In the genomic region with DNA sequence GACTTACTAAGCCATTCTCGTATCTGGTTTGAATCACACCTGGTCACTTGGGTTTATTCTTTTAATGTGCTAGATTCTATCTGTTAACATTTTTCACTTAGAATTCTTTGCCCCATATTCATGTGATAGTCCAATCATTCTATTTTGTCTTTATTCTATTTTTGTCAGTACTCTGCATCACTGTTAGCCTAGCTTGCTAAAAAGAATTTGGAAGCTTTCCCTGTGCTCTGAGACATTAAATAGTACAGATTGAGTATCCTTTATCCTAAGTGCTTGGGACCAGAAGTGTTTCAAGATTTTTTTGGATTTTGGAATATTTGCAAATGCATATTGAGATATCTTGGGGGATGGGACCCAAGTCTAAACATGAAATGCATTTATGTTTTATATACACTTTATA, we compare ENCODE assay signal across 18 cellular contexts. TPM values are rescaled to one million over a fixed set of nuclear protein-coding genes. Genes with fewer than 3 reads are reported as not detected.
DNase-seq lines count a peak whose midpoint lies in the region; ATAC-seq and TF ChIP-seq lines count a peak whose summit lies in the region.
"Had no signal": no experiment of that assay in that cellular context is flagged by ENCODE, and none has a peak within 500 bp of the region (broad histone marks: within the 10 kb centered on the region; RNA-seq: fewer than 3 reads in every experiment).

No MANE protein-coding gene starts in this region.

- H3F3A ChIP-seq in SK-N-SH (replicated peaks; ENCODE audit: insufficient read depth), result peaks cover 43% of the 10 kb centered on the region

- no peak for TF ChIP-seq RAD21 in SK-N-SH (IDR thresholded peaks at IDR 0.05; ENCODE audit: low read length)

- H2AFZ ChIP-seq in SK-N-SH (ENCODE audit: low read depth), result no peak overlapping the region
- H2AFZ ChIP-seq: PC-9 had no signal

- WGBS in SK-N-SH (ENCODE audit: low lambda C conversion rate), result 94% methylated on average over 1 of the region's 1 CpG

- H3K4me2 ChIP-seq in SK-N-SH, result no peak overlapping the region
- H3K4me2 ChIP-seq: PC-9 had no signal

- peaks cover 95% of the 10 kb centered on the region for H3K79me2 ChIP-seq in SK-N-SH (ENCODE audit: insufficient read depth)

- H3K27me3 ChIP-seq in SK-N-SH (ENCODE audit: insufficient read depth) (no peaks in the 10 kb centered on the region), left ventricle myocardium inferior (ENCODE audit: low read depth) (no peaks in the 10 kb centered on the region)
- H3K27me3 ChIP-seq: SJCRH30 had no signal

- H3K9me3 ChIP-seq in SK-N-SH (no peaks in the 10 kb centered on the region), left ventricle myocardium inferior (replicated peaks) (no peaks in the 10 kb centered on the region)

- POLR2A ChIA-PET in SK-N-SH (lab: Yijun Ruan, JAX), result no interaction called here

- no peak overlapping the region for H3K9ac ChIP-seq in SK-N-SH

- no peaks in the 10 kb centered on the region for H3K9me2 ChIP-seq in SK-N-SH

- CTCF ChIA-PET in SK-N-SH (lab: Yijun Ruan, JAX), result interaction anchor here (0.7 kb wide), 1 partner anchor 11 kb away, joined by 3 read pairs; no protein-coding TSS in a partner anchor

- intact Hi-C loops in left ventricle myocardium inferior (cut with micrococcal nuclease), result no loop called here

- DNase-seq in SK-N-SH (no peak), cerebellar cortex (ENCODE audit: low spot score) (peak; percentile 17), left ventricle myocardium inferior (no peak), superior temporal gyrus (ENCODE audit: extremely low spot score) (peak; percentile 79), NCI-H2081 (lab: John Stamatoyannopoulos, UW) (no peak)
- DNase-seq: DMS79 treated with DMSO at 0.1 percent for 48 hours, GDM1, HCEC 1CT, NCI-H1694 treated with DMSO at 0.1 percent for 48 hours, NCI-H2107, NCI-H526, PC-9, SJCRH30 had no signal

- TF ChIP-seq CTCF in SK-N-SH (IDR thresholded peaks at IDR 0.05), result no peak
- TF ChIP-seq CTCF in left ventricle myocardium inferior (IDR thresholded peaks at IDR 0.05; ENCODE audit: borderline replicate concordance), result no peak

- H3K4me1 ChIP-seq in SK-N-SH (ENCODE audit: control insufficient read depth in 1 of 2, insufficient read depth in 2 of 2, low read depth in 1 of 2, low read length in 1 of 2) (peaks cover 0 to 13% of the 10 kb centered on the region in 2 experiments; a peak in 2 of 4 replicates), left ventricle myocardium inferior (peaks cover 80% of the 10 kb centered on the region)

- H3K4me3 ChIP-seq in SK-N-SH (ENCODE audit: low read depth in 2 of 2, low read length in 1 of 2) (no peak overlapping the region), left ventricle myocardium inferior (no peak overlapping the region)
- H3K4me3 ChIP-seq: PC-9, SJCRH30 had no signal

- peaks cover 0 to 31% of the 10 kb centered on the region in 2 experiments for H3K36me3 ChIP-seq in SK-N-SH (replicated peaks in 1 of 2; ENCODE audit: control insufficient read depth in 1 of 2, insufficient read depth in 2 of 2, low read length in 1 of 2)
- no peaks in the 10 kb centered on the region for H3K36me3 ChIP-seq in left ventricle myocardium inferior

- ATAC-seq in SK-N-SH treated with all-trans-retinoic acid at 6 μM for 48 hours (peak; percentile 57), GM19463 (IDR thresholded peaks at IDR 0.05; ENCODE audit: unreplicated experiment) (no peak), GM21423 (IDR thresholded peaks at IDR 0.05; ENCODE audit: unreplicated experiment) (no peak)

- H3K27ac ChIP-seq in SK-N-SH (ENCODE audit: low read depth in 2 of 2, low read length in 1 of 2) (no peak overlapping the region; a peak in 1 of 4 replicates), left ventricle myocardium inferior (replicated peaks) (peak overlapping the region; percentile 68)
- H3K27ac ChIP-seq: 22Rv1, PC-9, RWPE1, SJCRH30 had no signal

- no peak for TF ChIP-seq EP300 in SK-N-SH (IDR thresholded peaks at IDR 0.05; ENCODE audit: borderline replicate concordance in 1 of 2, low read depth in 1 of 2, low read length in 1 of 2)

- H4K20me1 ChIP-seq in SK-N-SH (ENCODE audit: insufficient read depth), result peaks cover 53% of the 10 kb centered on the region

TF ChIP-seq in SK-N-SH treated with all-trans-retinoic acid at 6 μM for 48 hours, 23 proteins besides CTCF, POLR2A, EP300 and RAD21:
- TF ChIP-seq ISL1 (CRISPR knock-in tag; IDR thresholded peaks at IDR 0.05), result peak; percentile 41; the same call in 1 of the 2 replicates
- TF ChIP-seq TOX (CRISPR knock-in tag; IDR thresholded peaks at IDR 0.05; ENCODE audit: borderline replicate concordance), result no peak
- TF ChIP-seq, protein P1, sequence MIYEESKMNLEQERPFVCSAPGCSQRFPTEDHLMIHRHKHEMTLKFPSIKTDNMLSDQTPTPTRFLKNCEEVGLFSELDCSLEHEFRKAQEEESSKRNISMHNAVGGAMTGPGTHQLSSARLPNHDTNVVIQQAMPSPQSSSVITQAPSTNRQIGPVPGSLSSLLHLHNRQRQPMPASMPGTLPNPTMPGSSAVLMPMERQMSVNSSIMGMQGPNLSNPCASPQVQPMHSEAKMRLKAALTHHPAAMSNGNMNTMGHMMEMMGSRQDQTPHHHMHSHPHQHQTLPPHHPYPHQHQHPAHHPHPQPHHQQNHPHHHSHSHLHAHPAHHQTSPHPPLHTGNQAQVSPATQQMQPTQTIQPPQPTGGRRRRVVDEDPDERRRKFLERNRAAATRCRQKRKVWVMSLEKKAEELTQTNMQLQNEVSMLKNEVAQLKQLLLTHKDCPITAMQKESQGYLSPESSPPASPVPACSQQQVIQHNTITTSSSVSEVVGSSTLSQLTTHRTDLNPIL (CRISPR knock-in tag; IDR thresholded peaks at IDR 0.05; ENCODE audit: low read depth), result no peak
TF ChIP-seq in SK-N-SH treated with all-trans-retinoic acid at 6 μM for 48 hours: peak in this region for 1.

TF ChIP-seq in SK-N-SH, 30 proteins besides CTCF, POLR2A, EP300 and RAD21:
- TF ChIP-seq GABPA (IDR thresholded peaks at IDR 0.05; ENCODE audit: low read depth) (no peak), ZBTB33 (IDR thresholded peaks at IDR 0.05; ENCODE audit: borderline replicate concordance, low read depth) (no peak), JUND (IDR thresholded peaks at IDR 0.05) (no peak), RCOR1 (IDR thresholded peaks at IDR 0.05; ENCODE audit: low read length) (no peak), MXI1 (IDR thresholded peaks at IDR 0.05; ENCODE audit: low read depth, low read length) (no peak), FOXM1 (IDR thresholded peaks at IDR 0.05; ENCODE audit: low read depth) (no peak), FOSL2 (IDR thresholded peaks at IDR 0.05; ENCODE audit: borderline replicate concordance, low read depth) (no peak), PBX3 (IDR thresholded peaks at IDR 0.05) (no peak), RXRA (IDR thresholded peaks at IDR 0.05; ENCODE audit: borderline replicate concordance, low read depth) (no peak), YY1 (IDR thresholded peaks at IDR 0.05; ENCODE audit: low read depth) (no peak), EZH2phosphoT487 (IDR thresholded peaks at IDR 0.05; ENCODE audit: borderline replicate concordance, low read depth) (no peak), SIN3A (IDR thresholded peaks at IDR 0.05; ENCODE audit: borderline replicate concordance, low read depth, low read length) (no peak)

RNA-seq across cellular contexts. Expression of gene RALA, which starts 51.0 kb away (rescaled TPM):
- polyA plus RNA-seq in SK-N-SH (2012; rRNA removed), result 29.0 and 37.4 TPM in 2 replicates
- polyA plus RNA-seq in SK-N-SH (2012; cell fraction: cytosol; rRNA removed), result 44.9 and 56.9 TPM in 2 replicates
- polyA plus RNA-seq in SK-N-SH (2012; cell fraction: nucleus; rRNA removed), result 10.1 and 17.6 TPM in 2 replicates
- total RNA-seq in left ventricle myocardium inferior, result 29.1 TPM

Comparison
In these comparisons a context has a peak if more than half of its experiments do, and no peak if none do; other contexts are left out.
1. DNase-seq: peak in cerebellar cortex (single experiment) and superior temporal gyrus (single experiment); none in SK-N-SH (single experiment), left ventricle myocardium inferior (single experiment) and NCI-H2081 (0 of 2).